In the genomic region with DNA sequence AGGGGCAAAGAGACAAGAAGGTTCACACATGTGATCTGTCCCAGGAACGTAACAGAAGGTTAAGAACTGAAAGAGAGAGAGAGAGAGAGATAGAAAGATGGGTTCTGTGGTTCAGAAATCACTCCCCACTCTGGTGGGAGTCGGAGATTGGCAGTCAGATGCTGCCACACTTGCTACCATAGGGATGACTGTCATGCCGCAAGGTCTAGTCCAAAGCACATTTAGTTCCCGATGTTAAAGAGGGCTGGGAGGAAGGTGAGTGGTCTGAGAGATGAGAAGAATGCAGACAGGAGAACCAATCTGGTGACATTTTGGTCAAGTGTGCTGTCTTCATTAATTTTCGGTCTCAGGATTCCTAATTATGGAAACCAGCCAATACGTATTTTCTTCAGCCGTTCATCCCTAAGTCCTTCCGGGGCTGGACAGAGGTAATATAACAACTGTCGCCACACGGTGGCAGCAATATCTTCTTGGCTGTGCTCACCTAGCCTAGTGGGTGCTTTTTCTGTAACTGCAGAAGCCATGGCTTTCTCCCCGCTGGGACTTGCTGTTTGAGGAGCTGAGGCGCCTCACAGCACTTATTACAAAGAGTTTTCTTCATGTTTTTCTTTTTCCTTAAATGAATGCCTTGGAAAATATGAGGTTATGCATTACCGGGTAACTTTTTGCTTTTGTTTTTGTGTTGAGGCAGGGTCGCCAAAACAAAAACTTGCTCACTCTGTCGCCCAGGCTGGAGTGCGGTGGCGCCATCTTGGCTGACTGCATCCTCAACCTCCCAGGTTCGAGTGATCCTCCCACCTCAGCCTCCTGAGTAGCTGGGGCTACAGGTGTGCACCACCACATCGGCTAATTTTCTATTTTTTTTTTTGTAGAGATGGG, we compare ENCODE assay signal across 8 cellular contexts. TPM values are rescaled to one million over a fixed set of nuclear protein-coding genes. Genes with fewer than 3 reads are reported as not detected.
DNase-seq lines count a peak whose midpoint lies in the region; ATAC-seq and TF ChIP-seq lines count a peak whose summit lies in the region.

No MANE protein-coding gene starts in this region.

- no peaks in the 10 kb centered on the region for H3F3A ChIP-seq in neural cell (ENCODE audit: insufficient read depth, low read length, poor library complexity, severe bottlenecking)

- H3K36me3 ChIP-seq in OCI-LY7 (ENCODE audit: insufficient read depth, low read length), result no peaks in the 10 kb centered on the region
- no peaks in the 10 kb centered on the region for H3K36me3 ChIP-seq in esophagus muscularis mucosa
- no peaks in the 10 kb centered on the region for H3K36me3 ChIP-seq in neural cell (ENCODE audit: insufficient read depth, low read length)
- no peaks in the 10 kb centered on the region for H3K36me3 ChIP-seq in stomach

- POLR2A ChIA-PET in OCI-LY7 (lab: Charles Lee), result interaction anchor here (0.6 to 1.1 kb wide), 2 partner anchors 34 to 73 kb away, joined by 3 read pairs; no protein-coding TSS in a partner anchor

- H3K27ac ChIP-seq in OCI-LY7 (ENCODE audit: low read depth, low read length, poor library complexity, severe bottlenecking), result no peak overlapping the region
- no peak overlapping the region for H3K27ac ChIP-seq in esophagus muscularis mucosa (replicated peaks in 1 of 4)
- H3K27ac ChIP-seq in neural cell (ENCODE audit: low read length), result no peak overlapping the region
- peak overlapping the region in 1 of 5 donors; percentile 51 for H3K27ac ChIP-seq in stomach

- no peaks in the 10 kb centered on the region for H4K20me1 ChIP-seq in OCI-LY7 (ENCODE audit: insufficient read depth, low read length)
- no peaks in the 10 kb centered on the region for H4K20me1 ChIP-seq in neural cell (ENCODE audit: insufficient read depth)

- no peak overlapping the region for H3K9ac ChIP-seq in neural cell (ENCODE audit: low read length)

- peak; percentile 37 for TF ChIP-seq RAD21 in neural cell (conservative IDR thresholded peaks at IDR 0.05)

- H3K27me3 ChIP-seq in esophagus muscularis mucosa (no peaks in the 10 kb centered on the region), neural cell (ENCODE audit: insufficient read depth, low read depth, low read length) (no peaks in the 10 kb centered on the region), stomach (peaks cover 0 to 4% (median 0%) of the 10 kb centered on the region in 3 donors)

- CTCF ChIA-PET in OCI-LY7 (lab: Charles Lee; ENCODE audit: unreplicated experiment), result interaction anchor here (0.9 kb wide), 1 partner anchor 21 kb away, joined by 6 read pairs; no protein-coding TSS in a partner anchor

- peak; percentile 88 for DNase-seq in DMS 273 (lab: John Stamatoyannopoulos, UW; ENCODE audit: unreplicated experiment)
- DNase-seq in HT1080 (ENCODE audit: low read depth), result peak; percentile 71
- peak; percentile 79 for DNase-seq in OCI-LY7 (ENCODE audit: low spot score)
- DNase-seq in activated CD8-positive, alpha-beta memory T cell treated with anti-CD3 and anti-CD28 coated beads, Interleukin-2, amount 50 U/mL, for 4 hours, result peak; percentile 58
- DNase-seq in esophagus muscularis mucosa (ENCODE audit: extremely low spot score), result no peak
- peak; percentile 86 for DNase-seq in stomach

- H3K9me3 ChIP-seq in OCI-LY7 (ENCODE audit: low read length) (no peaks in the 10 kb centered on the region), esophagus muscularis mucosa (no peaks in the 10 kb centered on the region), neural cell (ENCODE audit: low read length) (no peaks in the 10 kb centered on the region), stomach (no peaks in the 10 kb centered on the region)

- TF ChIP-seq POLR2A in esophagus muscularis mucosa (IDR thresholded peaks at IDR 0.05; ENCODE audit: low read depth) (no peak), stomach (IDR thresholded peaks at IDR 0.05) (no peak)

- H2AFZ ChIP-seq in OCI-LY7 (ENCODE audit: low read length), result peak overlapping the region; percentile 98
- no peak overlapping the region for H2AFZ ChIP-seq in neural cell (ENCODE audit: low read depth, low read length)

- H3K4me1 ChIP-seq in OCI-LY7 (ENCODE audit: insufficient read depth, low read length, poor library complexity, severe bottlenecking) (no peaks in the 10 kb centered on the region), esophagus muscularis mucosa (no peaks in the 10 kb centered on the region), stomach (peaks cover 0 to 14% (median 3%) of the 10 kb centered on the region in 4 donors)

- intact Hi-C loops in OCI-LY7 (cut with micrococcal nuclease; ENCODE audit: unreplicated experiment) (loop anchor here (2.0 to 5.0 kb wide), 2 partner anchors 344 to 671 kb away; no protein-coding TSS in a partner anchor), esophagus muscularis mucosa (cut with DNase I) (loop anchor here (5.0 kb wide), 1 partner anchor 44 kb away; no protein-coding TSS in a partner anchor), stomach (cut with DNase I; ENCODE audit: low total_unique reads) (no loop called here)

- H3K4me2 ChIP-seq in OCI-LY7 (ENCODE audit: low read length), result peak overlapping the region; percentile 47; the same call in 1 of the 2 replicates
- H3K4me2 ChIP-seq in neural cell (ENCODE audit: low read length), result no peak overlapping the region

- H3K4me3 ChIP-seq in OCI-LY7 (ENCODE audit: low read depth, low read length, poor library complexity, severe bottlenecking) (peak overlapping the region; percentile 43), esophagus muscularis mucosa (no peak overlapping the region), neural cell (ENCODE audit: low read length) (no peak overlapping the region), stomach (no peak overlapping the region)

- no peak for TF ChIP-seq EP300 in esophagus muscularis mucosa (IDR thresholded peaks at IDR 0.05)
- no peak for TF ChIP-seq EP300 in neural cell (conservative IDR thresholded peaks at IDR 0.05; ENCODE audit: poor library complexity, severe bottlenecking)
- TF ChIP-seq EP300 in stomach (IDR thresholded peaks at IDR 0.05), result no peak

- no peaks in the 10 kb centered on the region for H3K79me2 ChIP-seq in OCI-LY7 (ENCODE audit: insufficient read depth, low read depth, low read length)
- H3K79me2 ChIP-seq in neural cell (replicated peaks; ENCODE audit: insufficient read depth, low read length), result no peaks in the 10 kb centered on the region

- no TSS peak for BruUV-seq in OCI-LY7 (replicated peaks; lab: Mats Ljungman, UMichigan)

- ATAC-seq in GM21515 (IDR thresholded peaks at IDR 0.05; ENCODE audit: unreplicated experiment), result peak; percentile 86

- H3K9me2 ChIP-seq in OCI-LY7 (ENCODE audit: insufficient read depth, low read length) (no peaks in the 10 kb centered on the region), neural cell (ENCODE audit: insufficient read depth, low read length) (no peaks in the 10 kb centered on the region)

- TF ChIP-seq CTCF in OCI-LY7 (conservative IDR thresholded peaks at IDR 0.05; ENCODE audit: low read length) (peak; percentile 88), esophagus muscularis mucosa (IDR thresholded peaks at IDR 0.05) (peak; percentile 57 to 66 (median 65)), neural cell (IDR thresholded peaks at IDR 0.05; ENCODE audit: poor library complexity, severe bottlenecking) (peak; percentile 55), stomach (IDR thresholded peaks at IDR 0.05) (peak in 5 of 7 experiments; percentile 40 to 80 (median 69))

- WGBS in esophagus muscularis mucosa, result 53% methylated on average over 19 of the region's 19 CpGs
- WGBS in stomach, 5 donors, result 51 to 54% (median 53%) methylated on average over 19 of the region's 19 CpGs

TF ChIP-seq in neural cell, 6 proteins besides CTCF, POLR2A, EP300 and RAD21:
- TF ChIP-seq, protein P1, sequence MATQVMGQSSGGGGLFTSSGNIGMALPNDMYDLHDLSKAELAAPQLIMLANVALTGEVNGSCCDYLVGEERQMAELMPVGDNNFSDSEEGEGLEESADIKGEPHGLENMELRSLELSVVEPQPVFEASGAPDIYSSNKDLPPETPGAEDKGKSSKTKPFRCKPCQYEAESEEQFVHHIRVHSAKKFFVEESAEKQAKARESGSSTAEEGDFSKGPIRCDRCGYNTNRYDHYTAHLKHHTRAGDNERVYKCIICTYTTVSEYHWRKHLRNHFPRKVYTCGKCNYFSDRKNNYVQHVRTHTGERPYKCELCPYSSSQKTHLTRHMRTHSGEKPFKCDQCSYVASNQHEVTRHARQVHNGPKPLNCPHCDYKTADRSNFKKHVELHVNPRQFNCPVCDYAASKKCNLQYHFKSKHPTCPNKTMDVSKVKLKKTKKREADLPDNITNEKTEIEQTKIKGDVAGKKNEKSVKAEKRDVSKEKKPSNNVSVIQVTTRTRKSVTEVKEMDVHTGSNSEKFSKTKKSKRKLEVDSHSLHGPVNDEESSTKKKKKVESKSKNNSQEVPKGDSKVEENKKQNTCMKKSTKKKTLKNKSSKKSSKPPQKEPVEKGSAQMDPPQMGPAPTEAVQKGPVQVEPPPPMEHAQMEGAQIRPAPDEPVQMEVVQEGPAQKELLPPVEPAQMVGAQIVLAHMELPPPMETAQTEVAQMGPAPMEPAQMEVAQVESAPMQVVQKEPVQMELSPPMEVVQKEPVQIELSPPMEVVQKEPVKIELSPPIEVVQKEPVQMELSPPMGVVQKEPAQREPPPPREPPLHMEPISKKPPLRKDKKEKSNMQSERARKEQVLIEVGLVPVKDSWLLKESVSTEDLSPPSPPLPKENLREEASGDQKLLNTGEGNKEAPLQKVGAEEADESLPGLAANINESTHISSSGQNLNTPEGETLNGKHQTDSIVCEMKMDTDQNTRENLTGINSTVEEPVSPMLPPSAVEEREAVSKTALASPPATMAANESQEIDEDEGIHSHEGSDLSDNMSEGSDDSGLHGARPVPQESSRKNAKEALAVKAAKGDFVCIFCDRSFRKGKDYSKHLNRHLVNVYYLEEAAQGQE (IDR thresholded peaks at IDR 0.05; ENCODE audit: borderline replicate concordance), result no peak
- TF ChIP-seq SMC3 (conservative IDR thresholded peaks at IDR 0.05; ENCODE audit: poor library complexity) (peak; percentile 43), POLR2AphosphoS5 (IDR thresholded peaks at IDR 0.05) (no peak), MXI1 (conservative IDR thresholded peaks at IDR 0.05; ENCODE audit: poor library complexity, severe bottlenecking) (no peak), TAF1 (IDR thresholded peaks at IDR 0.05; ENCODE audit: low read depth) (no peak), EZH2 (IDR thresholded peaks at IDR 0.05; ENCODE audit: borderline replicate concordance, insufficient read depth, low read length, poor library complexity, severe bottlenecking) (no peak)

RNA-seq across cellular contexts. Expression of a gene that starts 46.0 kb away (rescaled TPM):
- total RNA-seq in HT1080 (2014; rRNA removed; shearing (Covaris generic)), result 0.07 TPM in 1 of 2 replicates, not detected in the other
- polyA plus RNA-seq in HT1080 (2015; cell fraction: cytosol; rRNA removed), result 0.03 TPM in 1 of 2 replicates, not detected in the other
- polyA plus RNA-seq in HT1080 (2015; cell fraction: nucleus; rRNA removed), result 0.07 TPM in 1 of 2 replicates, not detected in the other
- total RNA-seq in OCI-LY7 (2014; rRNA removed; shearing (Covaris generic)), result not detected in 2 replicates
- total RNA-seq in OCI-LY7 (2022), result not detected in 2 replicates
- total RNA-seq in esophagus muscularis mucosa, result under 1 TPM in 3 of 4 donors, not detected in 1; 0.11 to 0.42 (median 0.17) TPM
- polyA plus RNA-seq in neural cell, result 0.56 TPM in 1 of 2 replicates, not detected in the other
- 0.23 TPM in 1 of 2 replicates, not detected in the other for polyA minus RNA-seq in neural cell
- under 1 TPM in 1 of 5 donors, not detected in 4; 0.18 TPM for total RNA-seq in stomach
- under 1 TPM in 2 of 3 donors, not detected in 1; 0.08 to 0.31 TPM for polyA plus RNA-seq in stomach
